30 cellular contexts compared by ENCODE assay signal in the genomic region with DNA sequence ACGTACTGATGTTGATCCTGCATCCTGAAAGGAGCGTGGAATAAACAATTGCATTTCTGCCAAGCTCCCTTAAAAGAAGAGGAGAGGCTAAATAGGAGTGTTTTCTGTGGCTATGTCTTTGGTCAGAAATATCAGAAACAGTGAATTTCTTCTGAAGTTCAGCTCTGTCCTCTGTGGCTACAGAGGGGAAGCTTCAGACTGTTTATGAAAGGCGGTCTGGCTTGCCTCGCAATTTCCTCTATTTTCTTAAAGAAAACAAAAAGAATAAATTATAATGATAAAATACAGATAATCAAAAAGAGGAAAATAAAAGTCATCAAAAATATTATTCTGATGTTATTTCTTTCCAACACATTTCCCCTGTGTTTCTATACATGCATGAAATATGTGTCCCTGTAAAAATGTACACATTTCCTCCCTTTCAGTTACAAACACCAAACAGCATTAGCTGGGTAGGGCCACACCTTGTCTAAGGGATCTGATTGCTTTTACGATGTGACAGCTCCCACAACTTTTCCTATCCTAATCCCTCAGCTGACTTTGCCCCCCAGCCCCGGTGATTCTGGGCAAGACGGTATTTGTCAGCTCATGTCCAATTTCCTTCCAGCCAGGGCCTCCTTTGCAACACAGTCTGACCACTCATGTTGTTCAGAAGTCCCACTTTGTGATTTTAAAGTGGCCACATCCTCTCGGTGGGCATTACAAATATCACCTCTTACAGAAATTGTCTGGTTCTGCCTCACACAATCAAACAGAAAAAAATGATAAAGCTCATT.
A peak's percentile ranks its signal among the peaks of the same experiment; 100 is the strongest.
DNase-seq lines count a peak whose midpoint lies in the region; ATAC-seq and TF ChIP-seq lines count a peak whose summit lies in the region.
"Had no signal": no experiment of that assay in that cellular context is flagged by ENCODE, and none has a peak within 500 bp of the region (broad histone marks: within the 10 kb centered on the region; RNA-seq: fewer than 3 reads in every experiment).

No MANE protein-coding gene starts in this region.

- H3K4me1 Mint-ChIP-seq in activated naive CD4-positive, alpha-beta T cell treated with anti-CD3 and anti-CD28 coated beads for 36 hours (ENCODE audit: low read depth) = no peaks in the 10 kb centered on the region
- H3K4me1 Mint-ChIP-seq: activated CD4-positive, alpha-beta T cell treated with anti-CD3 and anti-CD28 coated beads, Interleukin-2, amount 10 ng/mL, durations not matched to agents 7 days and 5 days; activated CD8-positive, alpha-beta memory T cell treated with anti-CD3 and anti-CD28 coated beads, Interleukin-2, amount 10 ng/mL, durations not matched to agents 7 days and 5 days; CD8-positive, alpha-beta memory T cell; central memory CD8-positive, alpha-beta T cell; naive B cell had no signal

- H3K9ac ChIP-seq in adipocyte (ENCODE audit: low read length) = peak overlapping the region; percentile 78
- H3K9ac ChIP-seq in mesenchymal stem cell (ENCODE audit: low read length) = peak overlapping the region; percentile 11
- H3K9ac ChIP-seq: SK-N-SH had no signal

- WGBS in mesenchymal stem cell = 41% methylated on average over 6 of the region's 8 CpGs

- H3K27ac Mint-ChIP-seq in activated naive CD4-positive, alpha-beta T cell treated with anti-CD3 and anti-CD28 coated beads for 36 hours = no peak overlapping the region
- H3K27ac Mint-ChIP-seq: activated CD4-positive, alpha-beta T cell treated with anti-CD3 and anti-CD28 coated beads, Interleukin-2, amount 10 ng/mL, durations not matched to agents 7 days and 5 days; activated CD8-positive, alpha-beta memory T cell treated with anti-CD3 and anti-CD28 coated beads, Interleukin-2, amount 10 ng/mL, durations not matched to agents 7 days and 5 days; activated T-cell treated with anti-CD3 and anti-CD28 coated beads, Interleukin-2, amount 50 U/mL, for 72 hours; CD8-positive, alpha-beta memory T cell; naive B cell; T-helper 2 cell treated with Interferon-gamma antibody and Interleukin-4, amounts not matched to agents 5 μg/mL and 100 μg/mL, for 36 hours had no signal

- H3K27me3 ChIP-seq in adipocyte (replicated peaks; ENCODE audit: control insufficient read depth, insufficient read depth, low read length) = no peaks in the 10 kb centered on the region
- H3K27me3 ChIP-seq in mesenchymal stem cell (ENCODE audit: control insufficient read depth in 1 of 2, insufficient read depth in 1 of 2, low read length in 2 of 2) = no peaks in the 10 kb centered on the region
- no peaks in the 10 kb centered on the region for H3K27me3 ChIP-seq in upper lobe of right lung
- H3K27me3 ChIP-seq: ovary had no signal

- H3K27ac ChIP-seq in mesenchymal stem cell (ENCODE audit: low read length, poor library complexity, severe bottlenecking) = no peak overlapping the region
- peak overlapping the region; percentile 11 for H3K27ac ChIP-seq in upper lobe of right lung
- H3K27ac ChIP-seq: ovary, WERI-Rb-1 had no signal

- H3K18ac ChIP-seq in mesenchymal stem cell (ENCODE audit: low read depth in 1 of 2, low read length in 2 of 2) = peak overlapping the region; percentile 65 to 75

- no peaks in the 10 kb centered on the region for H3K36me3 Mint-ChIP-seq in activated naive CD4-positive, alpha-beta T cell treated with anti-CD3 and anti-CD28 coated beads for 36 hours (ENCODE audit: low read depth)
- H3K36me3 Mint-ChIP-seq: activated CD8-positive, alpha-beta memory T cell treated with anti-CD3 and anti-CD28 coated beads, Interleukin-2, amount 10 ng/mL, durations not matched to agents 7 days and 5 days; CD8-positive, alpha-beta memory T cell; naive B cell had no signal

- no peak overlapping the region for H2BK15ac ChIP-seq in mesenchymal stem cell (ENCODE audit: low read depth, poor library complexity, severe bottlenecking)

- intact Hi-C loops in upper lobe of right lung (cut with DNase I) (no loop called here), left cardiac atrium (cut with DNase I) (no loop called here)
- intact Hi-C loops in activated naive CD4-positive, alpha-beta T cell treated with anti-CD3 and anti-CD28 coated beads for 36 hours (cut with micrococcal nuclease) = no loop called here

- peak overlapping the region in 1 of 2 experiments; percentile 70 for H2BK12ac ChIP-seq in mesenchymal stem cell (ENCODE audit: low read length in 2 of 2)

- no peak for TF ChIP-seq CTCF in upper lobe of right lung (IDR thresholded peaks at IDR 0.05)

- CTCF ChIA-PET in activated naive CD4-positive, alpha-beta T cell treated with anti-CD3 and anti-CD28 coated beads for 36 hours (lab: Charles Lee) = interaction anchor here (0.8 kb wide), 1 partner anchor 187 kb away, joined by 3 read pairs; no protein-coding TSS in a partner anchor

- no peak overlapping the region for H3K14ac ChIP-seq in mesenchymal stem cell (ENCODE audit: low read length in 2 of 2)

- H2AK5ac ChIP-seq in mesenchymal stem cell (ENCODE audit: low read length, severe bottlenecking) = no peak overlapping the region

- no peak overlapping the region for H3K23ac ChIP-seq in mesenchymal stem cell (ENCODE audit: low read length in 2 of 2)

- no peaks in the 10 kb centered on the region for H3K9me3 Mint-ChIP-seq in activated naive CD4-positive, alpha-beta T cell treated with anti-CD3 and anti-CD28 coated beads for 36 hours
- H3K9me3 Mint-ChIP-seq: activated CD4-positive, alpha-beta T cell treated with anti-CD3 and anti-CD28 coated beads, Interleukin-2, amount 10 ng/mL, durations not matched to agents 7 days and 5 days; activated T-cell treated with anti-CD3 and anti-CD28 coated beads, Interleukin-2, amount 50 U/mL, for 72 hours; CD8-positive, alpha-beta memory T cell; central memory CD8-positive, alpha-beta T cell; naive B cell; T-helper 2 cell treated with Interferon-gamma antibody and Interleukin-4, amounts not matched to agents 5 μg/mL and 100 μg/mL, for 36 hours had no signal

- H3K4me3 Mint-ChIP-seq in activated naive CD4-positive, alpha-beta T cell treated with anti-CD3 and anti-CD28 coated beads for 36 hours = no peak overlapping the region
- H3K4me3 Mint-ChIP-seq: activated CD4-positive, alpha-beta T cell treated with anti-CD3 and anti-CD28 coated beads, Interleukin-2, amount 10 ng/mL, durations not matched to agents 7 days and 5 days; activated CD8-positive, alpha-beta memory T cell treated with anti-CD3 and anti-CD28 coated beads, Interleukin-2, amount 10 ng/mL, durations not matched to agents 7 days and 5 days; activated T-cell treated with anti-CD3 and anti-CD28 coated beads, Interleukin-2, amount 50 U/mL, for 72 hours; CD8-positive, alpha-beta memory T cell; central memory CD8-positive, alpha-beta T cell; naive B cell; T-helper 2 cell treated with Interferon-gamma antibody and Interleukin-4, amounts not matched to agents 5 μg/mL and 100 μg/mL, for 36 hours had no signal

- H2AFZ ChIP-seq in mesenchymal stem cell (ENCODE audit: low read depth, low read length) = no peak overlapping the region

- H3K9me3 ChIP-seq in adipocyte (ENCODE audit: control insufficient read depth, low read length) = no peaks in the 10 kb centered on the region
- no peaks in the 10 kb centered on the region for H3K9me3 ChIP-seq in mesenchymal stem cell (ENCODE audit: control insufficient read depth, low read length)
- no peaks in the 10 kb centered on the region for H3K9me3 ChIP-seq in upper lobe of right lung
- H3K9me3 ChIP-seq: HAP-1, ovary, SK-N-SH had no signal

- peak overlapping the region in 1 of 2 experiments; percentile 4 for H3K4ac ChIP-seq in mesenchymal stem cell (ENCODE audit: low read depth in 1 of 2, low read length in 2 of 2)

- H3K36me3 ChIP-seq in adipocyte (ENCODE audit: control insufficient read depth, insufficient read depth, low read length, severe bottlenecking) (no peaks in the 10 kb centered on the region), mesenchymal stem cell (ENCODE audit: control insufficient read depth in 1 of 2, insufficient read depth in 2 of 2, low read depth in 1 of 2, low read length in 2 of 2) (no peaks in the 10 kb centered on the region), upper lobe of right lung (no peaks in the 10 kb centered on the region)
- H3K36me3 ChIP-seq: HAP-1, ovary, WERI-Rb-1 had no signal

- ATAC-seq in upper lobe of right lung = no peak
- ATAC-seq in left cardiac atrium = no peak
- ATAC-seq: activated CD8-positive, alpha-beta memory T cell treated with anti-CD3 and anti-CD28 coated beads, Interleukin-2, amount 10 ng/mL, durations not matched to agents 7 days and 5 days; activated T-cell treated with anti-CD3 and anti-CD28 coated beads, Interleukin-2, amount 50 U/mL, for 72 hours; left colon had no signal

- no peak overlapping the region for H3K4me2 ChIP-seq in mesenchymal stem cell (ENCODE audit: low read length, poor library complexity, severe bottlenecking)
- H3K4me2 ChIP-seq: SK-N-SH had no signal

- H3K79me1 ChIP-seq in mesenchymal stem cell (replicated peaks; ENCODE audit: low read length, poor library complexity, severe bottlenecking) = no peaks in the 10 kb centered on the region

- peak; percentile 35 for DNase-seq in NOMO-1 treated with DMSO at 0.1 percent for 48 hours (lab: John Stamatoyannopoulos, UW; ENCODE audit: unreplicated experiment)
- no peak for DNase-seq in NOMO-1 treated with dmso at 0.1 percent for 144 hours (lab: John Stamatoyannopoulos, UW; ENCODE audit: unreplicated experiment)
- no peak for DNase-seq in adipocyte (ENCODE audit: low read depth)
- DNase-seq in mesenchymal stem cell = no peak
- DNase-seq in upper lobe of right lung = no peak
- DNase-seq in activated naive CD4-positive, alpha-beta T cell treated with anti-CD3 and anti-CD28 coated beads for 36 hours = no peak
- no peak for DNase-seq in effector CD4-positive, alpha-beta T cell
- no peak for DNase-seq in left cardiac atrium
- DNase-seq: 8988T; activated CD4-positive, alpha-beta T cell treated with anti-CD3 and anti-CD28 coated beads, Interleukin-2, amount 10 ng/mL, durations not matched to agents 7 days and 5 days; activated CD8-positive, alpha-beta memory T cell treated with anti-CD3 and anti-CD28 coated beads, Interleukin-2, amount 10 ng/mL, durations not matched to agents 7 days and 5 days; activated naive CD4-positive, alpha-beta T cell treated with anti-CD3 and anti-CD28 coated beads, Interleukin-2, amount 50 U/mL, for 16 hours; activated T-cell treated with anti-CD3 and anti-CD28 coated beads, Interleukin-2, amount 50 U/mL, for 72 hours; aorta; CD8-positive, alpha-beta memory T cell; DMS153; foreskin fibroblast; left colon; MM.1S; naive B cell; NCI-H187; NCI-H526; ovary; SK-N-SH; stimulated activated CD4-positive, alpha-beta T cell treated with anti-CD3 and anti-CD28 coated beads, Interleukin-12 subunit alpha, Interleukin-12 subunit beta, amount 100 ng/mL, for 4 hours; stimulated activated naive CD4-positive, alpha-beta T cell treated with Interleukin-2 at 50 U/mL for 16 hours; WERI-Rb-1 had no signal

- peak overlapping the region; percentile 86 for H4K8ac ChIP-seq in mesenchymal stem cell (ENCODE audit: low read length)

- no peaks in the 10 kb centered on the region for H3K27me3 Mint-ChIP-seq in activated naive CD4-positive, alpha-beta T cell treated with anti-CD3 and anti-CD28 coated beads for 36 hours (ENCODE audit: low read depth)
- H3K27me3 Mint-ChIP-seq: activated CD4-positive, alpha-beta T cell treated with anti-CD3 and anti-CD28 coated beads, Interleukin-2, amount 10 ng/mL, durations not matched to agents 7 days and 5 days; activated CD8-positive, alpha-beta memory T cell treated with anti-CD3 and anti-CD28 coated beads, Interleukin-2, amount 10 ng/mL, durations not matched to agents 7 days and 5 days had no signal

- H3K4me1 ChIP-seq in adipocyte (ENCODE audit: control insufficient read depth, insufficient read depth, low read length) (peaks cover 49% of the 10 kb centered on the region), mesenchymal stem cell (ENCODE audit: control insufficient read depth, insufficient read depth, low read depth, low read length) (peaks cover 6% of the 10 kb centered on the region), upper lobe of right lung (no peaks in the 10 kb centered on the region)
- H3K4me1 ChIP-seq: HAP-1 had no signal

- H2BK5ac ChIP-seq in mesenchymal stem cell (ENCODE audit: low read depth, low read length, poor library complexity, severe bottlenecking) = no peak overlapping the region

- H2BK120ac ChIP-seq in mesenchymal stem cell (ENCODE audit: low read depth, low read length) = no peak overlapping the region

- H4K91ac ChIP-seq in mesenchymal stem cell (ENCODE audit: low read length) = peak overlapping the region; percentile 77

- H3K4me3 ChIP-seq in adipocyte (ENCODE audit: low read length) (no peak overlapping the region), mesenchymal stem cell (ENCODE audit: insufficient read depth in 1 of 2, low read depth in 1 of 2, low read length in 2 of 2) (no peak overlapping the region), upper lobe of right lung (no peak overlapping the region)
- H3K4me3 ChIP-seq: HAP-1, ovary had no signal
